Comparison of ENCODE assay signal across 14 cellular contexts in the genomic region with DNA sequence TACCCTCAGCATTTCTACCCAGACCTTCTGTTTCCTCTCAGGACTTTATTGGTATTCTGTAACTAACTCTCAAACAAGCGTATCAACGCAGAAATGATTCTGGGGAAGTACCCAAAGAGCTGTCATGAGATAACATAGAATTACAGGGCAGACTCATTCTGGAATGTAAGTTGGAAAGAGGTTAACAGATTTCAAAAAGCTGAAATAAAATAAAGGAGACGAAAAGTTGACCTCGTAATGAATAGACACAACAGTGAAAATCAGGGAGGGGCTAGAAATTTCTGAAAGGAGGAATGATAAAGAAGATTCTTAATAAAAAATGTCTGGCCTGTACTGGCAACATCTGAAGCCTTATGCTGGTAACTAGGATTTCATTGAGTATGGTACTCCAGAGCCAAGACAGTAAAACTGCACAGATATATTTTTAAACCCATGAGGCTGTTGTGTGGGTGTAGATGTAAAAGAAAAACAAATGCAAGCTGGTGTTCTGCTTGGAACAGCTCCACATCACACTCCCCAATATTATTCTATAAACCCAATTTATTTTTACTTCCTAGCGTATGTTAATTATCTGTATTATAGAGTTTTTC. TPM values are rescaled to one million over a fixed set of nuclear protein-coding genes. Genes with fewer than 3 reads are reported as not detected.
A peak's percentile ranks its signal among the peaks of the same experiment; 100 is the strongest.
DNase-seq lines count a peak whose midpoint lies in the region; ATAC-seq and TF ChIP-seq lines count a peak whose summit lies in the region.
"Had no signal": no experiment of that assay in that cellular context is flagged by ENCODE, and none has a peak within 500 bp of the region (broad histone marks: within the 10 kb centered on the region; RNA-seq: fewer than 3 reads in every experiment).

No MANE protein-coding gene starts in this region.

- peaks cover 64% of the 10 kb centered on the region for H3K4me1 ChIP-seq in vagina
- H3K4me1 ChIP-seq: prostate gland had no signal

- no peaks in the 10 kb centered on the region for H3K9me3 Mint-ChIP-seq in activated naive CD8-positive, alpha-beta T cell (ENCODE audit: low read depth)
- no peaks in the 10 kb centered on the region for H3K9me3 Mint-ChIP-seq in activated naive CD8-positive, alpha-beta T cell treated with anti-CD3 and anti-CD28 coated beads for 36 hours
- H3K9me3 Mint-ChIP-seq in nephron = no peaks in the 10 kb centered on the region

- no peaks in the 10 kb centered on the region for H3K36me3 ChIP-seq in vagina
- H3K36me3 ChIP-seq: prostate gland had no signal

- intact Hi-C loops in vagina (cut with DNase I) = no loop called here

- ATAC-seq in HG02798 (IDR thresholded peaks at IDR 0.05; ENCODE audit: poor library complexity, unreplicated experiment) = no peak

- peak overlapping the region; percentile 19 for H3K27ac Mint-ChIP-seq in activated naive CD8-positive, alpha-beta T cell
- H3K27ac Mint-ChIP-seq in activated naive CD8-positive, alpha-beta T cell treated with anti-CD3 and anti-CD28 coated beads for 36 hours = no peak overlapping the region
- H3K27ac Mint-ChIP-seq in nephron = peak overlapping the region; percentile 72 to 93 (median 86)

- no peak overlapping the region for H3K4me3 ChIP-seq in fibroblast of pulmonary artery (replicated peaks; ENCODE audit: low read depth, low read length)
- no peak overlapping the region for H3K4me3 ChIP-seq in vagina
- H3K4me3 ChIP-seq: prostate gland had no signal

- H3K9me3 ChIP-seq in vagina = no peaks in the 10 kb centered on the region
- H3K9me3 ChIP-seq: prostate gland had no signal

- no peaks in the 10 kb centered on the region for H3K36me3 Mint-ChIP-seq in activated naive CD8-positive, alpha-beta T cell
- H3K36me3 Mint-ChIP-seq in activated naive CD8-positive, alpha-beta T cell treated with anti-CD3 and anti-CD28 coated beads for 36 hours = peaks cover 7% of the 10 kb centered on the region
- H3K36me3 Mint-ChIP-seq in nephron (ENCODE audit: low read depth) = no peaks in the 10 kb centered on the region

- H3K27me3 ChIP-seq in vagina = no peaks in the 10 kb centered on the region

- H3K27ac ChIP-seq in vagina = peak overlapping the region; percentile 19
- H3K27ac ChIP-seq: prostate gland had no signal

- no peaks in the 10 kb centered on the region for H3K27me3 Mint-ChIP-seq in activated naive CD8-positive, alpha-beta T cell
- H3K27me3 Mint-ChIP-seq in activated naive CD8-positive, alpha-beta T cell treated with anti-CD3 and anti-CD28 coated beads for 36 hours = no peaks in the 10 kb centered on the region
- H3K27me3 Mint-ChIP-seq in nephron (ENCODE audit: low read depth) = no peaks in the 10 kb centered on the region

- peaks cover 82% of the 10 kb centered on the region for H3K4me1 Mint-ChIP-seq in activated naive CD8-positive, alpha-beta T cell (ENCODE audit: low read depth)
- H3K4me1 Mint-ChIP-seq in activated naive CD8-positive, alpha-beta T cell treated with anti-CD3 and anti-CD28 coated beads for 36 hours = peaks cover 59% of the 10 kb centered on the region
- H3K4me1 Mint-ChIP-seq in nephron = peaks cover 84% of the 10 kb centered on the region

- TF ChIP-seq CTCF in fibroblast of pulmonary artery (IDR thresholded peaks at IDR 0.05; ENCODE audit: low read length, missing control alignments) (no peak), nephron (IDR thresholded peaks at IDR 0.05; ENCODE audit: unreplicated experiment in 3 of 3) (no peak), vagina (IDR thresholded peaks at IDR 0.05) (no peak)

- H3K4me3 Mint-ChIP-seq in activated naive CD8-positive, alpha-beta T cell = no peak overlapping the region
- no peak overlapping the region for H3K4me3 Mint-ChIP-seq in activated naive CD8-positive, alpha-beta T cell treated with anti-CD3 and anti-CD28 coated beads for 36 hours
- peak overlapping the region in 2 of 3 experiments; percentile 46 to 49 for H3K4me3 Mint-ChIP-seq in nephron

- no peak for DNase-seq in activated naive CD8-positive, alpha-beta T cell treated with anti-CD3 and anti-CD28 coated beads for 36 hours
- DNase-seq in fibroblast of pulmonary artery (ENCODE audit: low read depth) (peak; percentile 33), vagina (ENCODE audit: extremely low spot score in 2 of 2) (no peak), DMS53 treated with DMSO at 0.1 percent for 48 hours (lab: John Stamatoyannopoulos, UW; ENCODE audit: unreplicated experiment) (no peak), DMS79 (lab: John Stamatoyannopoulos, UW) (no peak)
- DNase-seq: ACHN; NCI-H1105; NCI-H2171; NCI-H82; stimulated activated CD4-positive, alpha-beta T cell treated with anti-CD3 and anti-CD28 coated beads, Interleukin-15, amount 100 ng/mL, for 24 hours had no signal

- TF ChIP-seq POLR2A in vagina (IDR thresholded peaks at IDR 0.05) = no peak

RNA-seq across cellular contexts. Expression of a gene that starts 23.9 kb away (rescaled TPM):
- 10 to 100 TPM; 39.3 to 39.9 TPM for total RNA-seq in activated naive CD8-positive, alpha-beta T cell treated with anti-CD3 and anti-CD28 coated beads for 36 hours
- total RNA-seq in vagina = 93.3 TPM

Comparison
In these comparisons a context has a peak if more than half of its experiments do, and no peak if none do; other contexts are left out.
1. H3K4me3 Mint-ChIP-seq: peak in nephron (2 of 3); none in activated naive CD8-positive, alpha-beta T cell (single experiment) and activated naive CD8-positive, alpha-beta T cell treated with anti-CD3 and anti-CD28 coated beads for 36 hours (single experiment).